ENCODE assay signal across 12 cellular contexts in the genomic region with DNA sequence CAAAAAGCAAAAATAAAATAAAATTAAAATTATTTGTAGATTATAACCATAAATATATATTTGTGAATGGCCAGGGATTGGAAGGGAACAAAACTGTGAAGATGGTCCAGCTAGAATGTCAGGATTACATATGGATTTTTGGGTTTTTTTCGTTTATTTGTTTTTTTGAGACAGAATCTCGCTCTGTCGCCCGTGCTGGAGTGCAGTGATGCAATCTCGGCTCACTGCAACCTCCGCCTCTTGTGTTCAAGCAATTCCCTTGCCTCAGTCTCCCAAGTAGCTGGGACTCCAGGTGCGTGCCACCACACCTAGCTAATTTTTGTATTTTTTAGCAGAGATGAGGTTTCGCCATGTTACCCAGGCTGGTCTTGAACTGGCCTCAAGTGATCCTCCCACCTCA. TPM values are rescaled to one million over a fixed set of nuclear protein-coding genes. Genes with fewer than 3 reads are reported as not detected.
"Had no signal": no experiment of that assay in that cellular context is flagged by ENCODE, and none has a peak within 500 bp of the region (broad histone marks: within the 10 kb centered on the region; RNA-seq: fewer than 3 reads in every experiment).

No MANE protein-coding gene starts in this region.

- FAIRE-seq: H1, H54 had no signal

- H3K4me2 ChIP-seq: GM23338 had no signal

- H3K4me3 Mint-ChIP-seq: GM23338, H9, HFFc6 had no signal

- H3K4me1 ChIP-seq: HAP-1 had no signal

- H2AFZ ChIP-seq: GM23248, GM23338 had no signal

- H3K9me3 Mint-ChIP-seq: GM23338, H9, HFFc6 had no signal

- DNase-seq: GM23248, GOT3, H7, H9, HCEC 1CT, HFFc6 had no signal

- H3K4me3 ChIP-seq: GM23248, GM23338, HAP-1 had no signal

- H3K9me3 ChIP-seq: HAP-1 had no signal

- H3K27ac ChIP-seq: GM23248 had no signal

- ATAC-seq: GM23338, HCT116 had no signal

- H3K9ac ChIP-seq: GM23248 had no signal

- H3K36me3 ChIP-seq: HAP-1 had no signal

- H3K27ac Mint-ChIP-seq: GM23338, HFFc6 had no signal

RNA-seq across cellular contexts. Expression of a gene that starts 7.8 kb away (rescaled TPM):
- total RNA-seq: H4 had no signal

RNA-seq across cellular contexts. Expression of a gene that starts 22.9 kb away (rescaled TPM):
- total RNA-seq: GM23248, H4, HFFc6 had no signal
- polyA plus RNA-seq: GM23248 had no signal

RNA-seq across cellular contexts. Expression of a gene that starts 44.5 kb away (rescaled TPM):
- total RNA-seq: H4 had no signal
- polyA plus RNA-seq: GM23248, GM23338 had no signal
